ENCODE assay signal across 11 cellular contexts in the genomic region with DNA sequence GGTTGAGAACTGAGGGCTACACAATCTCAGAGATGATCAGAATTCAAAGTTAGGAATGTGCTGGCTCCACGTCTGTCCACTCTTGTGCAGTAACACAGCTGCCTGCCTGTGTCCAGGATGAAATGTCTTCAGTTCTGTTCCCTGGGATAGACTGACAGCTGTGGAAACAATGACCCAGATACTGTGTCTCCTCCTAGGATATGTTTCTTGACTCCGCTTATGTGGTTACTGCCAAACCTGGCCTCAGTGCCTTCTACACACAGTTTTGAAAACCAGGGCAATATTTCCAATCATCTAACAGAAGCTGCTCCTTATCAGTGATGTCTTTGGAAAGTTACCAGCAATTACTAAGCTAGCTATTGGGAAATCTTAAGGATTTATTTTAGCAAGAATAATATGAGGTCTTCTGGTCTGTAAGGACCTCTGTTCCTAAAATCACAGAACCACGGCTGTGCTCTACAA.
DNase-seq lines count a peak whose midpoint lies in the region; ATAC-seq and TF ChIP-seq lines count a peak whose summit lies in the region.
"Had no signal": no experiment of that assay in that cellular context is flagged by ENCODE, and none has a peak within 500 bp of the region (broad histone marks: within the 10 kb centered on the region; RNA-seq: fewer than 3 reads in every experiment).

No MANE protein-coding gene starts in this region.

- no peaks in the 10 kb centered on the region for H3K9me3 Mint-ChIP-seq in endothelial cell (ENCODE audit: unreplicated experiment)
- H3K9me3 Mint-ChIP-seq in mesothelial cell of epicardium, result no peaks in the 10 kb centered on the region
- H3K9me3 Mint-ChIP-seq in activated T-cell treated with anti-CD3 and anti-CD28 coated beads, Interleukin-2, amount 50 U/mL, for 4 hours, result no peaks in the 10 kb centered on the region
- H3K9me3 Mint-ChIP-seq: stimulated activated memory B cell treated with anti-CD40 and anti-IgM and Interleukin-4, amounts not matched to agents 10 μg/mL and 1 μg/mL and 100 μg/mL, for 72 hours had no signal

- no peak overlapping the region for H3K4me3 Mint-ChIP-seq in endothelial cell (ENCODE audit: unreplicated experiment)
- no peak overlapping the region for H3K4me3 Mint-ChIP-seq in mesothelial cell of epicardium
- H3K4me3 Mint-ChIP-seq in activated T-cell treated with anti-CD3 and anti-CD28 coated beads, Interleukin-2, amount 50 U/mL, for 4 hours, result no peak overlapping the region
- H3K4me3 Mint-ChIP-seq: stimulated activated memory B cell treated with anti-CD40 and anti-IgM and Interleukin-4, amounts not matched to agents 10 μg/mL and 1 μg/mL and 100 μg/mL, for 72 hours had no signal

- WGBS in upper lobe of left lung, 2 donors, result 41 to 44% methylated on average over 2 to 3 of the region's 3 CpGs

- H3K27me3 ChIP-seq in upper lobe of left lung, result no peaks in the 10 kb centered on the region

- H3K36me3 ChIP-seq in upper lobe of left lung, result no peaks in the 10 kb centered on the region

- H3K9me3 ChIP-seq in upper lobe of left lung, result no peaks in the 10 kb centered on the region

- H3K36me3 Mint-ChIP-seq in endothelial cell (ENCODE audit: low read depth, unreplicated experiment) (no peaks in the 10 kb centered on the region), mesothelial cell of epicardium (no peaks in the 10 kb centered on the region)
- H3K36me3 Mint-ChIP-seq in activated T-cell treated with anti-CD3 and anti-CD28 coated beads, Interleukin-2, amount 50 U/mL, for 4 hours (ENCODE audit: insufficient read depth), result no peaks in the 10 kb centered on the region
- H3K36me3 Mint-ChIP-seq: stimulated activated memory B cell treated with anti-CD40 and anti-IgM and Interleukin-4, amounts not matched to agents 10 μg/mL and 1 μg/mL and 100 μg/mL, for 72 hours had no signal

- no peak overlapping the region for H3K4me3 ChIP-seq in upper lobe of left lung

- TF ChIP-seq CTCF in endothelial cell (IDR thresholded peaks at IDR 0.05; ENCODE audit: unreplicated experiment) (no peak), mesothelial cell of epicardium (IDR thresholded peaks at IDR 0.05; ENCODE audit: unreplicated experiment) (no peak), upper lobe of left lung (IDR thresholded peaks at IDR 0.05) (no peak)

- H3K27me3 Mint-ChIP-seq in endothelial cell (ENCODE audit: unreplicated experiment), result no peaks in the 10 kb centered on the region
- H3K27me3 Mint-ChIP-seq in mesothelial cell of epicardium (ENCODE audit: low read depth), result peaks cover 5% of the 10 kb centered on the region
- H3K27me3 Mint-ChIP-seq in activated T-cell treated with anti-CD3 and anti-CD28 coated beads, Interleukin-2, amount 50 U/mL, for 4 hours (ENCODE audit: low read depth), result peaks cover 10% of the 10 kb centered on the region

- peak overlapping the region; percentile 44 to 91 (median 74) for H3K27ac ChIP-seq in upper lobe of left lung

- peak; percentile 63 for DNase-seq in RPMI7951 (ENCODE audit: low read depth)
- DNase-seq in endothelial cell (ENCODE audit: low spot score), result no peak
- DNase-seq in mesothelial cell of epicardium (ENCODE audit: low spot score in 2 of 2, unreplicated experiment in 2 of 2), result no peak
- no peak for DNase-seq in upper lobe of left lung
- DNase-seq in NCI-H2107 treated with DMSO at 0.1 percent for 48 hours (lab: John Stamatoyannopoulos, UW; ENCODE audit: unreplicated experiment), result no peak
- DNase-seq in activated T-cell treated with anti-CD3 and anti-CD28 coated beads, Interleukin-2, amount 50 U/mL, for 4 hours, result no peak
- no peak for DNase-seq in stimulated activated CD4-positive, alpha-beta T cell treated with anti-CD3 and anti-CD28 coated beads, Interleukin-15, amount 100 ng/mL, for 24 hours
- DNase-seq: GOT3; NCI-H82; stimulated activated CD4-positive, alpha-beta T cell treated with anti-CD3 and anti-CD28 coated beads, Interleukin-12 subunit alpha, Interleukin-12 subunit beta, amount 100 ng/mL, for 4 hours had no signal

- TF ChIP-seq EP300 in upper lobe of left lung (IDR thresholded peaks at IDR 0.05), result no peak

- H3K4me1 ChIP-seq in upper lobe of left lung, result peaks cover 25 to 39% (median 31%) of the 10 kb centered on the region in 4 donors

- peaks cover 33% of the 10 kb centered on the region for H3K4me1 Mint-ChIP-seq in endothelial cell (ENCODE audit: unreplicated experiment)
- peaks cover 37% of the 10 kb centered on the region for H3K4me1 Mint-ChIP-seq in mesothelial cell of epicardium
- H3K4me1 Mint-ChIP-seq in activated T-cell treated with anti-CD3 and anti-CD28 coated beads, Interleukin-2, amount 50 U/mL, for 4 hours (ENCODE audit: low read depth), result peaks cover 6% of the 10 kb centered on the region

- H3K27ac Mint-ChIP-seq in endothelial cell (ENCODE audit: unreplicated experiment), result peak overlapping the region; percentile 94
- H3K27ac Mint-ChIP-seq in mesothelial cell of epicardium, result peak overlapping the region; percentile 74
- H3K27ac Mint-ChIP-seq: stimulated activated memory B cell treated with anti-CD40 and anti-IgM and Interleukin-4, amounts not matched to agents 10 μg/mL and 1 μg/mL and 100 μg/mL, for 72 hours had no signal

- TF ChIP-seq POLR2A in upper lobe of left lung (IDR thresholded peaks at IDR 0.05), result no peak

- peak; percentile 61 to 79 for ATAC-seq in upper lobe of left lung (ENCODE audit: low FRiP score in 2 of 2)
- ATAC-seq in activated T-cell treated with anti-CD3 and anti-CD28 coated beads, Interleukin-2, amount 50 U/mL, for 4 hours, result no peak
- ATAC-seq: stimulated activated memory B cell treated with anti-CD40 and anti-IgM and Interleukin-4, amounts not matched to agents 10 μg/mL and 1 μg/mL and 100 μg/mL, for 72 hours had no signal

Comparison
In these comparisons a context has a peak if more than half of its experiments do, and no peak if none do; other contexts are left out.
1. ATAC-seq: peak in upper lobe of left lung (2 of 2); none in activated T-cell treated with anti-CD3 and anti-CD28 coated beads, Interleukin-2, amount 50 U/mL, for 4 hours (0 of 2).